In genomic region chr20:5592165-5592564, GRCh38 we compare ENCODE assay signal across 1 cellular context.
TF ChIP-seq lines count a peak whose summit lies in the region.

No MANE protein-coding gene starts in this region.

TF ChIP-seq in IMR-90, 13 proteins besides CTCF, POLR2A, EP300 and RAD21:
- TF ChIP-seq MXI1 (IDR thresholded peaks at IDR 0.05; ENCODE audit: borderline replicate concordance, low read depth, low read length) (no peak), BHLHE40 (IDR thresholded peaks at IDR 0.05; ENCODE audit: low read depth, low read length) (no peak), RCOR1 (IDR thresholded peaks at IDR 0.05; ENCODE audit: insufficient replicate concordance, low read length) (no peak), MAZ (IDR thresholded peaks at IDR 0.05; ENCODE audit: borderline replicate concordance, low read depth, low read length) (no peak), NFE2L2 (IDR thresholded peaks at IDR 0.05; ENCODE audit: low read depth, low read length) (no peak), MAFK (IDR thresholded peaks at IDR 0.05; ENCODE audit: low read depth, low read length) (no peak), USF2 (IDR thresholded peaks at IDR 0.05; ENCODE audit: low read depth, low read length) (no peak), SMC3 (IDR thresholded peaks at IDR 0.05; ENCODE audit: low read depth, low read length) (no peak), CHD1 (IDR thresholded peaks at IDR 0.05; ENCODE audit: low read depth, low read length) (no peak), CEBPB (IDR thresholded peaks at IDR 0.05; ENCODE audit: low read depth, low read length) (no peak), RFX5 (IDR thresholded peaks at IDR 0.05; ENCODE audit: low read depth, low read length) (no peak), ELK1 (IDR thresholded peaks at IDR 0.05; ENCODE audit: borderline replicate concordance, low read depth, low read length) (no peak), FOS (IDR thresholded peaks at IDR 0.05; ENCODE audit: low read depth, low read length) (no peak)
